In the genomic region with DNA sequence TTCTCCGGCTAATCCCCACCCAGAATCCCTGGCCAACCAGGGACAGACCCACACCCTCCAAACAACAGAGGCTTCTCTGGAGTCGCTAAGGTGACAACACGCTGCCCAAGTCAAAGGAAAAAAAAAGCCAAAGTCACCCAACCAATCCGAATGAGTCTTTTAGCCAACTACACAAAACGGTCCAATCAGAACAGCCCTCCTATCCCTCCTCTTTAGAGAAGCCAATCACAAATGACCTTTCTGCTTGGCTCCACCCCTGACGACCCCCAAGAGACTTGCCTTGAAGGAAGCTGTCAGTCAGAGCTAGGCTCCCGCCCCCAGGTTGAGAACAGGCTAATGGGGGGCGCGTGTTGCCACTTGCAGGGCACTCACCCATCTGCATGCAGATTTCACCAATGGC, we compare ENCODE assay signal across 11 cellular contexts. TPM values are rescaled to one million over a fixed set of nuclear protein-coding genes. Genes with fewer than 3 reads are reported as not detected.
DNase-seq lines count a peak whose midpoint lies in the region; ATAC-seq and TF ChIP-seq lines count a peak whose summit lies in the region.
"Had no signal": no experiment of that assay in that cellular context is flagged by ENCODE, and none has a peak within 500 bp of the region (broad histone marks: within the 10 kb centered on the region; RNA-seq: fewer than 3 reads in every experiment).

No MANE protein-coding gene starts in this region.

- H3K36me3 Mint-ChIP-seq in activated naive CD8-positive, alpha-beta T cell treated with anti-CD3 and anti-CD28 coated beads, Interleukin-2, amount 50 U/mL, for 24 hours (ENCODE audit: low read depth) = peaks cover 50% of the 10 kb centered on the region
- no peaks in the 10 kb centered on the region for H3K36me3 Mint-ChIP-seq in natural killer cell

- H3K4me1 Mint-ChIP-seq in activated naive CD8-positive, alpha-beta T cell treated with anti-CD3 and anti-CD28 coated beads, Interleukin-2, amount 50 U/mL, for 24 hours = peaks cover 4% of the 10 kb centered on the region
- no peaks in the 10 kb centered on the region for H3K4me1 Mint-ChIP-seq in natural killer cell

- no peak for TF ChIP-seq CTCF in natural killer cell (IDR thresholded peaks at IDR 0.05)

- intact Hi-C loops in natural killer cell (cut with micrococcal nuclease) = no loop called here

- H3K27me3 Mint-ChIP-seq in activated naive CD8-positive, alpha-beta T cell treated with anti-CD3 and anti-CD28 coated beads, Interleukin-2, amount 50 U/mL, for 24 hours = no peaks in the 10 kb centered on the region
- no peaks in the 10 kb centered on the region for H3K27me3 Mint-ChIP-seq in natural killer cell (ENCODE audit: low read depth in 2 of 2)

- DNase-seq in NOMO-1 treated with DMSO at 0.1 percent for 48 hours (lab: John Stamatoyannopoulos, UW; ENCODE audit: unreplicated experiment) (peak; percentile 15), NOMO-1 treated with dmso at 0.1 percent for 144 hours (lab: John Stamatoyannopoulos, UW; ENCODE audit: unreplicated experiment) (no peak), NCI-H1105 (lab: John Stamatoyannopoulos, UW) (peak; percentile 33), natural killer cell (no peak), nucleus accumbens (lab: John Stamatoyannopoulos, UW) (no peak)
- peak; percentile 43 for DNase-seq in activated naive CD8-positive, alpha-beta T cell treated with anti-CD3 and anti-CD28 coated beads, Interleukin-2, amount 50 U/mL, for 24 hours
- DNase-seq: activated CD8-positive, alpha-beta memory T cell treated with anti-CD3 and anti-CD28 coated beads for 24 hours; C1 segment of cervical spinal cord had no signal

- H3K27ac Mint-ChIP-seq in activated naive CD8-positive, alpha-beta T cell treated with anti-CD3 and anti-CD28 coated beads, Interleukin-2, amount 50 U/mL, for 24 hours = peak overlapping the region; percentile 49
- no peak overlapping the region for H3K27ac Mint-ChIP-seq in natural killer cell

- no peaks in the 10 kb centered on the region for H3K9me3 Mint-ChIP-seq in activated naive CD8-positive, alpha-beta T cell treated with anti-CD3 and anti-CD28 coated beads, Interleukin-2, amount 50 U/mL, for 24 hours
- no peaks in the 10 kb centered on the region for H3K9me3 Mint-ChIP-seq in natural killer cell

- no peak overlapping the region for H3K4me3 Mint-ChIP-seq in activated naive CD8-positive, alpha-beta T cell treated with anti-CD3 and anti-CD28 coated beads, Interleukin-2, amount 50 U/mL, for 24 hours
- H3K4me3 Mint-ChIP-seq in natural killer cell = no peak overlapping the region

- peak; percentile 67 for ATAC-seq in activated naive CD8-positive, alpha-beta T cell treated with anti-CD3 and anti-CD28 coated beads, Interleukin-2, amount 50 U/mL, for 24 hours
- ATAC-seq in natural killer cell = peak in 2 of 3 donors; percentile 43 to 53
- no peak for ATAC-seq in HG03045 (IDR thresholded peaks at IDR 0.05; ENCODE audit: unreplicated experiment)
- no peak for ATAC-seq in HG02588 (IDR thresholded peaks at IDR 0.05; ENCODE audit: unreplicated experiment)
- ATAC-seq: left colon had no signal

RNA-seq across cellular contexts. Expression of a gene that starts 6.6 kb away (rescaled TPM):
- total RNA-seq in natural killer cell = 1 to 10 TPM; 2.2 to 3.2 (median 2.9) TPM

RNA-seq across cellular contexts. Expression of a gene that starts 15.3 kb away (rescaled TPM):
- not detected for total RNA-seq in natural killer cell
- total RNA-seq: left colon had no signal

RNA-seq across cellular contexts. Expression of a gene that starts 20.7 kb away (rescaled TPM):
- 10 to 100 TPM; 56.8 to 66.6 (median 58.2) TPM for total RNA-seq in natural killer cell

RNA-seq across cellular contexts. Expression of a gene that starts 21.4 kb away (rescaled TPM):
- total RNA-seq in natural killer cell = 100 to 1,000 TPM; 143 to 193 (median 145) TPM

RNA-seq across cellular contexts. Expression of a gene that starts 31.4 kb away (rescaled TPM):
- 100 to 1,000 TPM; 217 to 228 (median 219) TPM for total RNA-seq in natural killer cell

Comparison
In these comparisons a context has a peak if more than half of its experiments do, and no peak if none do; other contexts are left out.
1. DNase-seq: peak in NOMO-1 treated with DMSO at 0.1 percent for 48 hours (single experiment), NCI-H1105 (single experiment) and activated naive CD8-positive, alpha-beta T cell treated with anti-CD3 and anti-CD28 coated beads, Interleukin-2, amount 50 U/mL, for 24 hours (single experiment); none in NOMO-1 treated with dmso at 0.1 percent for 144 hours (single experiment), natural killer cell (single experiment) and nucleus accumbens (0 of 56).
2. ATAC-seq: peak in activated naive CD8-positive, alpha-beta T cell treated with anti-CD3 and anti-CD28 coated beads, Interleukin-2, amount 50 U/mL, for 24 hours (single experiment) and natural killer cell (2 of 3); none in HG03045 (single experiment) and HG02588 (single experiment).